Comparison of ENCODE assay signal across 23 cellular contexts in genomic region chr12:65781681-65782269, GRCh38. TPM values are rescaled to one million over a fixed set of nuclear protein-coding genes. Genes with fewer than 3 reads are reported as not detected.
DNase-seq lines count a peak whose midpoint lies in the region; ATAC-seq, FAIRE-seq and TF ChIP-seq lines count a peak whose summit lies in the region.
"Had no signal": no experiment of that assay in that cellular context is flagged by ENCODE, and none has a peak within 500 bp of the region (broad histone marks: within the 10 kb centered on the region; RNA-seq: fewer than 3 reads in every experiment).

No MANE protein-coding gene starts in this region.

- no peak overlapping the region for H2AFZ ChIP-seq in HCT116 (ENCODE audit: low read depth, low read length, poor library complexity, severe bottlenecking)

- H3K27me3 ChIP-seq in HCT116 (ENCODE audit: insufficient read depth, low read length), result no peaks in the 10 kb centered on the region
- no peaks in the 10 kb centered on the region for H3K27me3 ChIP-seq in RWPE2 (ENCODE audit: insufficient read depth, poor library complexity, severe bottlenecking)
- no peaks in the 10 kb centered on the region for H3K27me3 ChIP-seq in foreskin keratinocyte
- H3K27me3 ChIP-seq: BE2C had no signal

- DNase-seq in HCT116 (ENCODE audit: low read depth, low spot score) (no peak), RWPE2 (ENCODE audit: low spot score) (no peak), foreskin keratinocyte (peak; percentile 50 to 62), NCI-H526 (lab: John Stamatoyannopoulos, UW) (no peak), RCC 7860 (ENCODE audit: low spot score) (no peak), type B pancreatic cell (ENCODE audit: extremely low spot score, unreplicated experiment) (no peak), NCI-H446 treated with DMSO at 0.1 percent for 48 hours (lab: John Stamatoyannopoulos, UW) (no peak)
- DNase-seq: ACHN; BE2C; C1 segment of cervical spinal cord; CD4-positive, CD25-positive, alpha-beta regulatory T cell; CD8-positive, alpha-beta memory T cell; COR-L47; DMS 273 treated with DMSO at 0.1 percent for 48 hours; DMS53; DND-41; EL; GOT3; H7 had no signal

- H4K20me1 ChIP-seq in HCT116 (ENCODE audit: insufficient read depth), result no peaks in the 10 kb centered on the region

- CTCF ChIA-PET in HCT116 (lab: Charles Lee), result no interaction called here

- no peak for TF ChIP-seq RAD21 in HCT116 (IDR thresholded peaks at IDR 0.05; ENCODE audit: low read depth)

- H3K36me3 ChIP-seq in HCT116 (ENCODE audit: control insufficient read depth in 1 of 2, insufficient read depth in 2 of 2, low read length in 2 of 2), result no peaks in the 10 kb centered on the region
- no peaks in the 10 kb centered on the region for H3K36me3 ChIP-seq in RWPE2 (ENCODE audit: low read depth)
- H3K36me3 ChIP-seq: BE2C had no signal

- no peaks in the 10 kb centered on the region for H3K36me3 Mint-ChIP-seq in type B pancreatic cell
- H3K36me3 Mint-ChIP-seq: CD4-positive, CD25-positive, alpha-beta regulatory T cell; CD8-positive, alpha-beta memory T cell; IgD-negative memory B cell had no signal

- intact Hi-C loops in HCT116 (cut with micrococcal nuclease), result no loop called here

- H3K9ac ChIP-seq in HCT116 (ENCODE audit: low read length), result no peak overlapping the region

- no peak for ATAC-seq in HCT116
- ATAC-seq in RWPE2 (ENCODE audit: low read depth), result peak; percentile 58
- no peak for ATAC-seq in foreskin keratinocyte
- ATAC-seq: GM12878, HepG2 had no signal

- no peak for TF ChIP-seq POLR2A in HCT116 (IDR thresholded peaks at IDR 0.05; ENCODE audit: borderline replicate concordance, extremely low read depth, insufficient read depth, insufficient read length)

- H3K27me3 Mint-ChIP-seq in type B pancreatic cell, result no peaks in the 10 kb centered on the region
- H3K27me3 Mint-ChIP-seq: CD4-positive, CD25-positive, alpha-beta regulatory T cell had no signal

- no peak overlapping the region for H3K4me2 ChIP-seq in HCT116 (ENCODE audit: low read length)

- RAD21 ChIA-PET in HCT116 (lab: Charles Lee; ENCODE audit: low non-redundant PET in 1 of 2, low total read pairs in 2 of 2, uncharacterized antibody in 2 of 2, unreplicated experiment in 2 of 2), result no interaction called here

- no peak overlapping the region for H3K4me3 Mint-ChIP-seq in type B pancreatic cell
- H3K4me3 Mint-ChIP-seq: CD4-positive, CD25-positive, alpha-beta regulatory T cell; CD8-positive, alpha-beta memory T cell; IgD-negative memory B cell had no signal

- POLR2A ChIA-PET in HCT116 (lab: Charles Lee), result no interaction called here

- H3K4me1 Mint-ChIP-seq in type B pancreatic cell (ENCODE audit: unreplicated experiment), result peaks cover 20% of the 10 kb centered on the region
- H3K4me1 Mint-ChIP-seq: CD4-positive, CD25-positive, alpha-beta regulatory T cell; CD8-positive, alpha-beta memory T cell; IgD-negative memory B cell had no signal

- no peak for FAIRE-seq in RCC 7860 (lab: Jason Lieb, UNC)
- FAIRE-seq: A204.1, GM12878, HepG2 had no signal

- peaks cover 14% of the 10 kb centered on the region for H3K9me3 Mint-ChIP-seq in type B pancreatic cell

- H3K4me1 ChIP-seq in HCT116 (ENCODE audit: control insufficient read depth in 1 of 2, insufficient read depth in 2 of 2, low read length in 2 of 2) (peaks cover 39 to 51% of the 10 kb centered on the region in 2 experiments), RWPE2 (ENCODE audit: insufficient read depth, poor library complexity, severe bottlenecking) (peaks cover 31% of the 10 kb centered on the region), foreskin keratinocyte (peaks cover 35% of the 10 kb centered on the region)
- H3K4me1 ChIP-seq: BE2C had no signal

- H3K27ac ChIP-seq in HCT116 (ENCODE audit: low read depth, low read length) (no peak overlapping the region; the same call in 1 of the 2 replicates), RWPE2 (ENCODE audit: poor library complexity, severe bottlenecking) (peak overlapping the region; percentile 95), foreskin keratinocyte (no peak overlapping the region)

- H3K9me3 ChIP-seq in HCT116 (ENCODE audit: control insufficient read depth in 1 of 2, insufficient read depth in 1 of 2, low read depth in 1 of 2, low read length in 2 of 2), result no peaks in the 10 kb centered on the region
- peaks cover 2% of the 10 kb centered on the region for H3K9me3 ChIP-seq in RWPE2 (ENCODE audit: severe bottlenecking)
- H3K9me3 ChIP-seq: BE2C had no signal

- no peaks in the 10 kb centered on the region for H3K9me2 ChIP-seq in HCT116 (ENCODE audit: insufficient read depth)

- BruUV-seq in HCT116 (replicated peaks; lab: Mats Ljungman, UMichigan), result no TSS peak

- H3K27ac Mint-ChIP-seq in type B pancreatic cell, result no peak overlapping the region
- H3K27ac Mint-ChIP-seq: CD8-positive, alpha-beta memory T cell; IgD-negative memory B cell had no signal

- H3K4me3 ChIP-seq in HCT116 (replicated peaks in 1 of 2; ENCODE audit: low read depth in 1 of 2, low read length in 2 of 2) (no peak overlapping the region), RWPE2 (ENCODE audit: severe bottlenecking) (no peak overlapping the region)
- H3K4me3 ChIP-seq: GM12878 had no signal

- no peaks in the 10 kb centered on the region for H3K79me2 ChIP-seq in HCT116 (ENCODE audit: insufficient read depth, low read length)

- no peak for TF ChIP-seq CTCF in HCT116 (IDR thresholded peaks at IDR 0.05 in 2 of 3, conservative IDR thresholded peaks at IDR 0.05 in 1 of 3; ENCODE audit: borderline replicate concordance in 1 of 3, insufficient read depth in 1 of 3, low read depth in 2 of 3, low read length in 2 of 3)
- no peak for TF ChIP-seq CTCF in RWPE2 (IDR thresholded peaks at IDR 0.05; ENCODE audit: poor library complexity, severe bottlenecking)
- TF ChIP-seq CTCF in foreskin keratinocyte (conservative IDR thresholded peaks at IDR 0.05), result no peak
- no peak for TF ChIP-seq CTCF in type B pancreatic cell (conservative IDR thresholded peaks at IDR 0.05)

TF ChIP-seq in HCT116, 20 proteins besides CTCF, POLR2A, EP300 and RAD21:
- TF ChIP-seq CBX3 (IDR thresholded peaks at IDR 0.05; ENCODE audit: low read depth), result 0 out of 2 replicates have a peak, but pooled peaks have one; percentile 10
- TF ChIP-seq ZBTB33 (IDR thresholded peaks at IDR 0.05; ENCODE audit: extremely low read depth, insufficient replicate concordance, low read length), result no peak

RNA-seq across cellular contexts. Expression of gene HMGA2, which starts 42.5 kb away (rescaled TPM):
- total RNA-seq in HCT116 (2021; ENCODE audit: unreplicated experiment) (215 TPM), foreskin keratinocyte (113 and 163 TPM in 2 replicates), type B pancreatic cell (ENCODE audit: low replicate concordance) (31.1 and 247 TPM in 2 replicates)
- polyA plus RNA-seq in HCT116 (2012), result 53.9 and 72.1 TPM in 2 replicates
- polyA plus RNA-seq in foreskin keratinocyte, result 77.7 and 95.5 TPM in 2 replicates
- total RNA-seq: CD8-positive, alpha-beta memory T cell had no signal
- polyA plus RNA-seq: CD4-positive, CD25-positive, alpha-beta regulatory T cell; CD8-positive, alpha-beta memory T cell; IgD-negative memory B cell had no signal

Comparison
In these comparisons a context has a peak if more than half of its experiments do, and no peak if none do; other contexts are left out.
1. DNase-seq: peak in foreskin keratinocyte (2 of 2); none in HCT116 (single experiment), RWPE2 (single experiment), NCI-H526 (0 of 2), RCC 7860 (single experiment), type B pancreatic cell (single experiment) and NCI-H446 treated with DMSO at 0.1 percent for 48 hours (single experiment).